Comparison of ENCODE assay signal across 12 cellular contexts in the genomic region with DNA sequence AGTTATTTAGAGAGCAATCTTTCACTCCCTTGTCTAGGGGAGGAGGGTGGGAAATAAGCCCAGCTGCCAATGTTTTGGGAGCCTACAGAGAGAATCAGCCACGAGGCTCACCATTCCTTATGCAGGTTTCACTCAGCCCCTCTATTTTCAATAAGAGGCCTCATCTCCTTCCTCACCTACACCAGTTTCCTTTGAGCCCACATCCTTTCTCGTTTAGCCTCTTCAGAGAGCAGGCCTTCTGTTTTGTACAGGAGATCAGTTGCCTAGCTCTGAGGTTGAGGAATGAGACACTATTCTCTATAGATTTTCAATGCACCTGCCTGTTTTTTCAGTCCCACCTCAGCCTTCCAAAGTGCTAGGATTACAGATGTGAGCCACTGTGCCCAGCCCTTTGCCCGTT. TPM values are rescaled to one million over a fixed set of nuclear protein-coding genes. Genes with fewer than 3 reads are reported as not detected.
DNase-seq lines count a peak whose midpoint lies in the region; ATAC-seq, FAIRE-seq and TF ChIP-seq lines count a peak whose summit lies in the region.
"Had no signal": no experiment of that assay in that cellular context is flagged by ENCODE, and none has a peak within 500 bp of the region (broad histone marks: within the 10 kb centered on the region; RNA-seq: fewer than 3 reads in every experiment).

No MANE protein-coding gene starts in this region.

- TF ChIP-seq CTCF in CD4-positive, alpha-beta T cell (IDR thresholded peaks at IDR 0.05): no peak

- peaks cover 44% of the 10 kb centered on the region for H3K4me1 Mint-ChIP-seq in CD4-positive, alpha-beta T cell (ENCODE audit: low read depth)
- peaks cover 17% of the 10 kb centered on the region for H3K4me1 Mint-ChIP-seq in T-helper 17 cell

- H3K27me3 ChIP-seq in CD4-positive, alpha-beta T cell (ENCODE audit: control insufficient read depth, insufficient read depth, low read length): no peaks in the 10 kb centered on the region
- H3K27me3 ChIP-seq: BE2C had no signal

- peak overlapping the region; percentile 30 for H3K27ac ChIP-seq in CD4-positive, alpha-beta T cell (ENCODE audit: low read depth, low read length)

- H3K27ac Mint-ChIP-seq in CD4-positive, alpha-beta T cell: peak overlapping the region; percentile 50
- peak overlapping the region; percentile 79 for H3K27ac Mint-ChIP-seq in T-helper 17 cell

- POLR2A ChIA-PET in CD4-positive, alpha-beta T cell (lab: Charles Lee): interaction anchor here (0.7 to 1.6 kb wide), 4 partner anchors 18 to 500 kb away, joined by 3 to 12 read pairs (median 3); partner anchors contain the start of gene SNAPC1
- POLR2A ChIA-PET in HEK293T (lab: Yijun Ruan, JAX): interaction anchor here (0.9 kb wide), 1 partner anchor 18 kb away, joined by 3 read pairs; no protein-coding TSS in a partner anchor

- DNase-seq in CD4-positive, alpha-beta T cell: no peak
- DNase-seq in GM18507 (ENCODE audit: extremely low spot score, insufficient read length, low read depth) (no peak), T-helper 17 cell (no peak), NCI-H2171 (lab: John Stamatoyannopoulos, UW) (no peak), GM19238 (ENCODE audit: insufficient read length, low spot score) (no peak), HEK293T (ENCODE audit: extremely low spot score) (no peak)
- DNase-seq in activated CD4-positive, CD25-positive, alpha-beta regulatory T cell treated with anti-CD3 and anti-CD28 coated beads, Interleukin-2, amount 50 U/mL, for 72 hours: no peak
- DNase-seq: BE2C; effector memory CD4-positive, alpha-beta T cell; glutamatergic neuron had no signal

- peak overlapping the region; percentile 55 for H3K4me3 Mint-ChIP-seq in CD4-positive, alpha-beta T cell
- peak overlapping the region; percentile 33 for H3K4me3 Mint-ChIP-seq in T-helper 17 cell

- intact Hi-C loops in CD4-positive, alpha-beta T cell (cut with DNase I, micrococcal nuclease): loop anchor here in 1 of 2 experiments (2.0 kb wide), 1 partner anchor 17 kb away; the partner anchor contains the start of gene SNAPC1

- H3K9me3 Mint-ChIP-seq in CD4-positive, alpha-beta T cell: no peaks in the 10 kb centered on the region

- peak; percentile 82 for ATAC-seq in CD4-positive, alpha-beta T cell (ENCODE audit: poor library complexity)
- ATAC-seq in HG02798 (IDR thresholded peaks at IDR 0.05; ENCODE audit: poor library complexity, unreplicated experiment) (peak; percentile 43), T-helper 17 cell (peak; percentile 46)

- H3K27me3 Mint-ChIP-seq in CD4-positive, alpha-beta T cell: no peaks in the 10 kb centered on the region
- no peaks in the 10 kb centered on the region for H3K27me3 Mint-ChIP-seq in T-helper 17 cell

- peak; percentile 21 for FAIRE-seq in GM18507 (lab: Jason Lieb, UNC)

- H3K9me3 ChIP-seq in CD4-positive, alpha-beta T cell (ENCODE audit: control insufficient read depth, low read length): no peaks in the 10 kb centered on the region
- H3K9me3 ChIP-seq in T-helper 17 cell (ENCODE audit: control insufficient read depth, low read length, poor library complexity, severe bottlenecking): no peaks in the 10 kb centered on the region
- H3K9me3 ChIP-seq: BE2C had no signal

- peaks cover 71% of the 10 kb centered on the region for H3K36me3 Mint-ChIP-seq in CD4-positive, alpha-beta T cell (ENCODE audit: low read depth)
- peaks cover 6% of the 10 kb centered on the region for H3K36me3 Mint-ChIP-seq in T-helper 17 cell (ENCODE audit: low read depth)

- CTCF ChIA-PET in CD4-positive, alpha-beta T cell (lab: Charles Lee): no interaction called here
- CTCF ChIA-PET in HEK293T (lab: Yijun Ruan, JAX): no interaction called here

TF ChIP-seq in HEK293T, 16 proteins besides CTCF, POLR2A, EP300 and RAD21:
- TF ChIP-seq TARDBP (IDR thresholded peaks at IDR 0.05): no peak
- TF ChIP-seq HDGF (IDR thresholded peaks at IDR 0.05; ENCODE audit: borderline replicate concordance): no peak

RNA-seq across cellular contexts. Expression of gene SNAPC1, which starts 17.9 kb away (rescaled TPM):
- 1 to 10 TPM; 4.8 to 5.0 TPM for total RNA-seq in CD4-positive, alpha-beta T cell
- total RNA-seq in T-helper 17 cell: 1 to 10 TPM; 3.3 to 4.3 TPM

RNA-seq across cellular contexts. Expression of gene SYT16, which starts 32.4 kb away (rescaled TPM):
- not detected for total RNA-seq in CD4-positive, alpha-beta T cell
- total RNA-seq in T-helper 17 cell: not detected
- total RNA-seq: SK-MEL-5 had no signal
